Comparison of ENCODE assay signal across 12 cellular contexts in the genomic region with DNA sequence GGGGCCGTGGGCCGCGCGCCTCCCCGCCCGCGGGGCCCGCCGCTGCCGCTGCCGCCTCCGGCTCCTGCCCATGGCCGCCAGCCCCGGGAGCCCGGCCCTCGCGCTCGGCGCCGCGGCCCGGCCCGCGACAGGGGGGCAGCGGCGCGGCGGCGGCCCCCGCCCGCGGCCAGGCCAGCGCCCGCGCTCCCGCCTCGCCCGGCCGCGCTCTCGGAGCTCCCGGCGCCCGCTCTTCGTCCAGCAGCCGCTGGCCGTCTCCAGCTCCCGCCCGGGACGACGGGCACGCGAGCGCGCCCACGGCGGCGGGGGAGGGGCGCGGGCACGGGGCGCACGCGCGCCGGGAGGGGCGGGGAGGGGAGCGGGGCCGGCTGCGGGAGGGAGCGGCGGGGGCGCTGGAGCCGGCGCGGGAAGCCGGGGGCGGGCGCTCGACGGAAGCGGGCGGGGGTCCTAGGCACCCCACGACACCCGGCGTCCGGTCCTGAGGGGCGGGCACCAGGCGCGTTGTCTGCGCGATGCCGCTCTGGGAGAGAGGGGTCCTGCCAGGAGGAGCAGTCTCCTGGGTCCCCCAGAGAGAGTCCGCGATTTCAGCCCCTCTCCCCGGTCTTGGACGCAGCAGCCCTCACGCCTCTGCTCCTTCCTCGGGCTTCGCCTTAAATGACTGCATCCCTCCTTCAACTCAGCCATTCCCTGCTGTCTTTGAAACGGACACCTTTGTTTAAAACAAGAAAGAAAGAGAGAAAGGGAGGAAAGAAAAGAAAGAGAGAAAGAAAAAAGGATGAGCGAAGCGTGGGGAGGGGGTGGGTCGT. TPM values are rescaled to one million over a fixed set of nuclear protein-coding genes. Genes with fewer than 3 reads are reported as not detected.
DNase-seq lines count a peak whose midpoint lies in the region; ATAC-seq and TF ChIP-seq lines count a peak whose summit lies in the region.
"Had no signal": no experiment of that assay in that cellular context is flagged by ENCODE, and none has a peak within 500 bp of the region (broad histone marks: within the 10 kb centered on the region; RNA-seq: fewer than 3 reads in every experiment).

No MANE protein-coding gene starts in this region.

- H3K4me3 ChIP-seq in BE2C (ENCODE audit: low read depth, low read length): peak overlapping the region; percentile 28
- H3K4me3 ChIP-seq in Caco-2 (ENCODE audit: low read depth, low read length): no peak overlapping the region; the same call in 1 of the 2 replicates
- no peak overlapping the region for H3K4me3 ChIP-seq in adipocyte (ENCODE audit: low read length)

- H3K4me3 Mint-ChIP-seq in Caco-2 (ENCODE audit: unreplicated experiment) (peak overlapping the region; percentile 33), natural killer cell (peak overlapping the region; percentile 35)

- intact Hi-C loops in Caco-2 (cut with micrococcal nuclease; ENCODE audit: unreplicated experiment): no loop called here
- intact Hi-C loops in natural killer cell (cut with micrococcal nuclease): no loop called here

- POLR2A ChIA-PET in Caco-2 (lab: Charles Lee): no interaction called here

- H3K27ac Mint-ChIP-seq in Caco-2 (ENCODE audit: unreplicated experiment): no peak overlapping the region
- no peak overlapping the region for H3K27ac Mint-ChIP-seq in natural killer cell
- H3K27ac Mint-ChIP-seq: activated B cell treated with CpG ODN at 0.5 μM for 24 hours had no signal

- H3K27me3 ChIP-seq in BE2C: no peaks in the 10 kb centered on the region
- H3K27me3 ChIP-seq in Caco-2 (replicated peaks; ENCODE audit: control insufficient read depth, insufficient read depth, low read length): no peaks in the 10 kb centered on the region; the same call in 1 of the 2 replicates
- peaks cover 50% of the 10 kb centered on the region for H3K27me3 ChIP-seq in adipocyte (replicated peaks; ENCODE audit: control insufficient read depth, insufficient read depth, low read length)

- no peaks in the 10 kb centered on the region for H3K9me3 Mint-ChIP-seq in Caco-2 (ENCODE audit: unreplicated experiment)
- H3K9me3 Mint-ChIP-seq in natural killer cell: no peaks in the 10 kb centered on the region
- H3K9me3 Mint-ChIP-seq: activated B cell treated with CpG ODN at 0.5 μM for 24 hours had no signal

- peak in 2 of 3 donors; percentile 35 to 43 for ATAC-seq in natural killer cell
- ATAC-seq in GM21786 (IDR thresholded peaks at IDR 0.05; ENCODE audit: unreplicated experiment): no peak
- no peak for ATAC-seq in HG02840 (IDR thresholded peaks at IDR 0.05; ENCODE audit: low FRiP score, unreplicated experiment)
- ATAC-seq in HG03565 (IDR thresholded peaks at IDR 0.05; ENCODE audit: unreplicated experiment): no peak

- TF ChIP-seq CTCF in BE2C (IDR thresholded peaks at IDR 0.05; ENCODE audit: low read depth, low read length): no peak
- no peak for TF ChIP-seq CTCF in Caco-2 (IDR thresholded peaks at IDR 0.05; ENCODE audit: insufficient read depth in 1 of 2, low read depth in 1 of 2, low read length in 1 of 2, severe bottlenecking in 1 of 2, unreplicated experiment in 1 of 2)
- TF ChIP-seq CTCF in natural killer cell (IDR thresholded peaks at IDR 0.05): no peak

- BruUV-seq in Caco-2 (replicated peaks; lab: Mats Ljungman, UMichigan): no TSS peak

- no peaks in the 10 kb centered on the region for H3K36me3 Mint-ChIP-seq in Caco-2 (ENCODE audit: insufficient read depth, unreplicated experiment)
- H3K36me3 Mint-ChIP-seq in natural killer cell: no peaks in the 10 kb centered on the region

- H3K36me3 ChIP-seq in BE2C (no peaks in the 10 kb centered on the region), Caco-2 (ENCODE audit: control insufficient read depth, insufficient read depth, low read length) (no peaks in the 10 kb centered on the region), adipocyte (ENCODE audit: control insufficient read depth, insufficient read depth, low read length, severe bottlenecking) (no peaks in the 10 kb centered on the region)

- H3K27me3 Mint-ChIP-seq in Caco-2 (ENCODE audit: insufficient read depth, unreplicated experiment) (no peaks in the 10 kb centered on the region), natural killer cell (ENCODE audit: low read depth in 2 of 2) (no peaks in the 10 kb centered on the region)

- no peak overlapping the region for H3K9ac ChIP-seq in adipocyte (ENCODE audit: low read length)
- H3K9ac ChIP-seq: KMS-11 had no signal

- H3K4me1 Mint-ChIP-seq in Caco-2 (ENCODE audit: low read depth, unreplicated experiment) (no peaks in the 10 kb centered on the region), natural killer cell (peaks cover 18 to 19% of the 10 kb centered on the region in 2 donors)

- CTCF ChIA-PET in Caco-2 (lab: Charles Lee): no interaction called here

- H3K4me1 ChIP-seq in BE2C: no peaks in the 10 kb centered on the region
- no peaks in the 10 kb centered on the region for H3K4me1 ChIP-seq in Caco-2
- no peaks in the 10 kb centered on the region for H3K4me1 ChIP-seq in adipocyte (ENCODE audit: control insufficient read depth, insufficient read depth, low read length)

- H3K9me3 ChIP-seq in BE2C (no peaks in the 10 kb centered on the region), Caco-2 (no peaks in the 10 kb centered on the region), adipocyte (ENCODE audit: control insufficient read depth, low read length) (peaks cover 8% of the 10 kb centered on the region)

- DNase-seq in BE2C: no peak
- DNase-seq in Caco-2: no peak
- peak; percentile 38 for DNase-seq in adipocyte (ENCODE audit: low read depth)
- no peak for DNase-seq in natural killer cell
- no peak for DNase-seq in DMS153 treated with DMSO at 0.1 percent for 48 hours (lab: John Stamatoyannopoulos, UW; ENCODE audit: unreplicated experiment)
- DNase-seq: activated B cell treated with CpG ODN at 0.5 μM for 24 hours, erythroblast, GDM1 had no signal

RNA-seq across cellular contexts. Expression of a gene that starts 0.5 kb away (rescaled TPM):
- polyA plus RNA-seq in BE2C (2012; ENCODE audit: insufficient read depth, insufficient read length, low read depth): 127 TPM
- total RNA-seq in Caco-2 (2022) (1.3 and 1.8 TPM in 2 replicates), natural killer cell (100 to 1,000 TPM; 101 to 177 (median 157) TPM)

RNA-seq across cellular contexts. Expression of a gene that starts 36.4 kb away (rescaled TPM):
- polyA plus RNA-seq in BE2C (2012; ENCODE audit: insufficient read depth, insufficient read length, low read depth): 1,099 TPM
- 353 and 373 TPM in 2 replicates for total RNA-seq in Caco-2 (2022)
- 100 to 1,000 TPM; 160 to 280 (median 189) TPM for total RNA-seq in natural killer cell

RNA-seq across cellular contexts. Expression of a gene that starts 36.7 kb away (rescaled TPM):
- 278 TPM for polyA plus RNA-seq in BE2C (2012; ENCODE audit: insufficient read depth, insufficient read length, low read depth)
- total RNA-seq in Caco-2 (2022): 53.3 and 54.0 TPM in 2 replicates
- total RNA-seq in natural killer cell: 10 to 100 TPM; 70.1 to 76.5 (median 71.1) TPM

RNA-seq across cellular contexts. Expression of a gene that starts 50.0 kb away (rescaled TPM):
- 30.3 TPM for polyA plus RNA-seq in BE2C (2012; ENCODE audit: insufficient read depth, insufficient read length, low read depth)
- total RNA-seq in Caco-2 (2022): not detected in 2 replicates
- not detected for total RNA-seq in natural killer cell
- total RNA-seq: activated B cell treated with CpG ODN at 0.5 μM for 24 hours had no signal

RNA-seq across cellular contexts. Expression of a gene that starts 55.1 kb away (rescaled TPM):
- 1,367 TPM for polyA plus RNA-seq in BE2C (2012; ENCODE audit: insufficient read depth, insufficient read length, low read depth)
- 12.7 and 12.8 TPM in 2 replicates for total RNA-seq in Caco-2 (2022)
- under 1 TPM in 2 of 3 donors, not detected in 1; 0.23 to 0.98 TPM for total RNA-seq in natural killer cell

Comparison
In these comparisons a context has a peak if more than half of its experiments do, and no peak if none do; other contexts are left out.
1. ATAC-seq: peak in natural killer cell (2 of 3); none in GM21786 (single experiment), HG02840 (single experiment) and HG03565 (single experiment).
2. RNA of a gene that starts 0.5 kb away (total RNA-seq): 101 to 177 TPM in natural killer cell; 1.3 to 1.8 TPM in Caco-2; every median in the first group is over 10 times any median in the second.